ENCODE assay signal across 24 cellular contexts in genomic region chr14:36264595-36264994, GRCh38.
"Had no signal": no experiment of that assay in that cellular context is flagged by ENCODE, and none has a peak within 500 bp of the region (broad histone marks: within the 10 kb centered on the region; RNA-seq: fewer than 3 reads in every experiment).

No MANE protein-coding gene starts in this region.

- ATAC-seq: naive thymus-derived CD4-positive, alpha-beta T cell; natural killer cell treated with Interleukin-12 subunit alpha and Interleukin-12 subunit beta and Interleukin-15 and Interleukin-18, amount 100 ng/mL, for 72 hours; pancreas; psoas muscle; right cardiac atrium; right lobe of liver; stimulated activated effector memory CD8-positive, alpha-beta T cell treated with anti-CD3 and anti-CD28 coated beads, Interleukin-12 subunit alpha, Interleukin-12 subunit beta, amount 100 ng/mL, for 72 hours; stimulated activated naive B cell treated with anti-CD40 and anti-IgM and Interleukin-4, amounts not matched to agents 10 μg/mL and 1 μg/mL and 100 μg/mL, for 72 hours; upper lobe of right lung had no signal

- H3K36me3 ChIP-seq: neutrophil, pancreas, right lobe of liver, sigmoid colon, stomach, thoracic aorta, tibial artery, transverse colon, upper lobe of right lung, uterus had no signal

- H3K27me3 ChIP-seq: right lobe of liver, sigmoid colon, stomach, tibial artery, transverse colon, upper lobe of right lung, uterus had no signal

- H3K4me3 ChIP-seq: pancreas, psoas muscle, right lobe of liver, sigmoid colon, stomach, thoracic aorta, tibial artery, transverse colon, upper lobe of right lung, uterus had no signal

- H3K4me1 ChIP-seq: pancreas, psoas muscle, right lobe of liver, sigmoid colon, stomach, tibial artery, transverse colon, upper lobe of right lung, uterus had no signal

- DNase-seq: naive thymus-derived CD4-positive, alpha-beta T cell; nephron progenitor cell; nucleus accumbens; pancreas; psoas muscle; right cardiac atrium; right lobe of liver; sigmoid colon; small intestine; stimulated activated CD4-positive, alpha-beta T cell treated with anti-CD3 and anti-CD28 coated beads, Interleukin-15, amount 100 ng/mL, for 24 hours; stimulated activated CD4-positive, alpha-beta T cell treated with anti-CD3 and anti-CD28 coated beads, Interleukin-2, amount 100 ng/mL, for 24 hours; stimulated activated CD4-positive, alpha-beta T cell treated with anti-CD3 and anti-CD28 coated beads, Interleukin-2, amount 100 ng/mL, for 48 hours; stimulated activated CD4-positive, alpha-beta T cell treated with anti-CD3 and anti-CD28 coated beads, Interleukin-4, amount 100 ng/mL, for 24 hours; stimulated activated naive B cell treated with anti-CD40 and anti-IgM and Interleukin-4, amounts not matched to agents 10 μg/mL and 1 μg/mL and 100 μg/mL, for 72 hours; stimulated activated naive CD4-positive, alpha-beta T cell treated with Interleukin-2 at 50 U/mL for 16 hours; stomach; tibial artery; transverse colon; upper lobe of right lung; uterus had no signal

- H3K9me3 ChIP-seq: neutrophil, pancreas, psoas muscle, right lobe of liver, sigmoid colon, stomach, thoracic aorta, tibial artery, transverse colon, upper lobe of right lung, uterus had no signal

- H3K27ac ChIP-seq: neutrophil, pancreas, psoas muscle, right lobe of liver, sigmoid colon, stomach, thoracic aorta, tibial artery, transverse colon, upper lobe of right lung, uterus had no signal
